Comparison of ENCODE assay signal across 9 cellular contexts in genomic region chr11:22130462-22131053, GRCh38.
DNase-seq lines count a peak whose midpoint lies in the region; ATAC-seq and TF ChIP-seq lines count a peak whose summit lies in the region.
"Had no signal": no experiment of that assay in that cellular context is flagged by ENCODE, and none has a peak within 500 bp of the region (broad histone marks: within the 10 kb centered on the region; RNA-seq: fewer than 3 reads in every experiment).

No MANE protein-coding gene starts in this region.

- DNase-seq in SK-N-MC (ENCODE audit: low read depth, low spot score) (peak; percentile 6), mesothelial cell of epicardium (ENCODE audit: low spot score in 2 of 2, unreplicated experiment in 2 of 2) (no peak), SHP77 treated with DMSO at 0.1 percent for 48 hours (lab: John Stamatoyannopoulos, UW) (no peak), epidermal melanocyte (ENCODE audit: insufficient read length, low spot score) (no peak)
- DNase-seq in activated CD4-positive, alpha-beta memory T cell treated with anti-CD3 and anti-CD28 coated beads for 36 hours: no peak

- no peak overlapping the region for H3K4me2 ChIP-seq in KMS-11

- CTCF ChIA-PET in activated CD4-positive, alpha-beta memory T cell treated with anti-CD3 and anti-CD28 coated beads for 36 hours (lab: Charles Lee): no interaction called here

- ATAC-seq in GM18498 (IDR thresholded peaks at IDR 0.05; ENCODE audit: unreplicated experiment): peak; percentile 68
- no peak for ATAC-seq in HG03097 (IDR thresholded peaks at IDR 0.05; ENCODE audit: low FRiP score, unreplicated experiment)

- H2AFZ ChIP-seq in KMS-11 (ENCODE audit: low read depth): no peak overlapping the region

- no peaks in the 10 kb centered on the region for H3K79me2 ChIP-seq in KMS-11 (ENCODE audit: insufficient read depth, low read depth)

- H3K9ac ChIP-seq in KMS-11 (no peak overlapping the region), SK-N-MC (ENCODE audit: insufficient read length) (no peak overlapping the region)

- no peak overlapping the region for H3K27ac Mint-ChIP-seq in mesothelial cell of epicardium
- no peak overlapping the region for H3K27ac Mint-ChIP-seq in activated CD4-positive, alpha-beta memory T cell treated with anti-CD3 and anti-CD28 coated beads for 36 hours
- H3K27ac Mint-ChIP-seq: dendritic cell treated with granulocyte-macrophage colony-stimulating factor and Interleukin-4, amounts not matched to agents 40 ng/mL and 50 ng/mL, for 4 days had no signal

- POLR2A ChIA-PET in activated CD4-positive, alpha-beta memory T cell treated with anti-CD3 and anti-CD28 coated beads for 36 hours (lab: Charles Lee): no interaction called here

- H3K27ac ChIP-seq in KMS-11: no peak overlapping the region
- no peak overlapping the region for H3K27ac ChIP-seq in SK-N-MC

- H3K9me3 Mint-ChIP-seq in mesothelial cell of epicardium: peaks cover 22% of the 10 kb centered on the region
- peaks cover 45% of the 10 kb centered on the region for H3K9me3 Mint-ChIP-seq in activated CD4-positive, alpha-beta memory T cell treated with anti-CD3 and anti-CD28 coated beads for 36 hours

- no peaks in the 10 kb centered on the region for H3K9me3 ChIP-seq in SK-N-MC (ENCODE audit: low read depth, low read length)

- H4K20me1 ChIP-seq in KMS-11 (ENCODE audit: insufficient read depth): no peaks in the 10 kb centered on the region

- H3K4me3 ChIP-seq in KMS-11 (IDR thresholded peaks at IDR 0.05; ENCODE audit: insufficient read depth, low read depth, low read length): no peak overlapping the region
- no peak overlapping the region for H3K4me3 ChIP-seq in SK-N-MC

- H3K27me3 ChIP-seq in KMS-11 (ENCODE audit: insufficient read depth, low read depth): no peaks in the 10 kb centered on the region

- H3K27me3 Mint-ChIP-seq in mesothelial cell of epicardium (ENCODE audit: low read depth): peaks cover 11% of the 10 kb centered on the region
- no peaks in the 10 kb centered on the region for H3K27me3 Mint-ChIP-seq in activated CD4-positive, alpha-beta memory T cell treated with anti-CD3 and anti-CD28 coated beads for 36 hours

- no peaks in the 10 kb centered on the region for H3K36me3 Mint-ChIP-seq in mesothelial cell of epicardium
- no peaks in the 10 kb centered on the region for H3K36me3 Mint-ChIP-seq in activated CD4-positive, alpha-beta memory T cell treated with anti-CD3 and anti-CD28 coated beads for 36 hours

- no peaks in the 10 kb centered on the region for H3K4me1 Mint-ChIP-seq in mesothelial cell of epicardium
- no peaks in the 10 kb centered on the region for H3K4me1 Mint-ChIP-seq in activated CD4-positive, alpha-beta memory T cell treated with anti-CD3 and anti-CD28 coated beads for 36 hours (ENCODE audit: low read depth)

- no peaks in the 10 kb centered on the region for H3K36me3 ChIP-seq in KMS-11 (ENCODE audit: insufficient read depth)
- H3K36me3 ChIP-seq in SK-N-MC (ENCODE audit: insufficient read depth, low read length): no peaks in the 10 kb centered on the region

- no peaks in the 10 kb centered on the region for H3K4me1 ChIP-seq in KMS-11 (ENCODE audit: low read depth, poor library complexity, severe bottlenecking)

- no peak overlapping the region for H3K4me3 Mint-ChIP-seq in mesothelial cell of epicardium
- no peak overlapping the region for H3K4me3 Mint-ChIP-seq in activated CD4-positive, alpha-beta memory T cell treated with anti-CD3 and anti-CD28 coated beads for 36 hours
- H3K4me3 Mint-ChIP-seq: dendritic cell treated with granulocyte-macrophage colony-stimulating factor and Interleukin-4, amounts not matched to agents 40 ng/mL and 50 ng/mL, for 4 days had no signal

- intact Hi-C loops in activated CD4-positive, alpha-beta memory T cell treated with anti-CD3 and anti-CD28 coated beads for 36 hours (cut with micrococcal nuclease): no loop called here

- TF ChIP-seq CTCF in KMS-11 (conservative IDR thresholded peaks at IDR 0.05; ENCODE audit: low read depth, low read length) (peak; percentile 78), mesothelial cell of epicardium (IDR thresholded peaks at IDR 0.05; ENCODE audit: unreplicated experiment) (peak; percentile 31)
